Comparison of ENCODE assay signal across 1 cellular context in genomic region chr17:65561394-65562205, GRCh38.
TF ChIP-seq lines count a peak whose summit lies in the region.

TSS of gene AXIN2 (minus strand) at chr17:65561648. CDS start at chr17:65558620, 3,028 bp downstream.

TF ChIP-seq in HEK293, 187 proteins besides CTCF, POLR2A, EP300 and RAD21 (continued from another document):
- TF ChIP-seq ZNF518A (tag by site-specific recombination; conservative IDR thresholded peaks at IDR 0.05; ENCODE audit: low read depth) (no peak), KLF1 (tag by site-specific recombination; IDR thresholded peaks at IDR 0.05) (no peak), ZNF843 (tag by site-specific recombination; IDR thresholded peaks at IDR 0.05) (no peak), ZNF639 (tag by site-specific recombination; IDR thresholded peaks at IDR 0.05) (no peak), ZNF707 (tag by site-specific recombination; IDR thresholded peaks at IDR 0.05) (no peak), ZNF449 (tag by site-specific recombination; IDR thresholded peaks at IDR 0.05) (no peak), ZNF2 (tag by site-specific recombination; IDR thresholded peaks at IDR 0.05) (no peak), SALL2 (tag by site-specific recombination; IDR thresholded peaks at IDR 0.05; ENCODE audit: borderline replicate concordance) (no peak), ZBTB20 (tag by site-specific recombination; IDR thresholded peaks at IDR 0.05) (peak; percentile 26; the same call in 1 of the 2 replicates), ZNF747 (tag by site-specific recombination; IDR thresholded peaks at IDR 0.05) (no peak), ZNF23 (tag by site-specific recombination; IDR thresholded peaks at IDR 0.05; ENCODE audit: borderline replicate concordance) (no peak), SP3 (tag by site-specific recombination; IDR thresholded peaks at IDR 0.05) (peak; percentile 80; the same call in 1 of the 2 replicates), ZBTB44 (tag by site-specific recombination; IDR thresholded peaks at IDR 0.05) (0 out of 2 replicates have a peak, but pooled peaks have one; percentile 27), ZSCAN5A (tag by site-specific recombination; IDR thresholded peaks at IDR 0.05) (no peak), ZNF398 (tag by site-specific recombination; IDR thresholded peaks at IDR 0.05) (no peak), ZNF133 (tag by site-specific recombination; IDR thresholded peaks at IDR 0.05) (no peak), ZNF530 (tag by site-specific recombination; IDR thresholded peaks at IDR 0.05; ENCODE audit: low read depth) (no peak), ZNF837 (tag by site-specific recombination; IDR thresholded peaks at IDR 0.05) (no peak), ZNF140 (tag by site-specific recombination; IDR thresholded peaks at IDR 0.05) (no peak), ZFHX2 (tag by site-specific recombination; conservative IDR thresholded peaks at IDR 0.05) (peak; percentile 84), ZNF350 (tag by site-specific recombination; IDR thresholded peaks at IDR 0.05) (no peak), YY1 (tag by site-specific recombination; IDR thresholded peaks at IDR 0.05) (no peak), ZNF26 (tag by site-specific recombination; IDR thresholded peaks at IDR 0.05) (no peak), ZNF521 (tag by site-specific recombination; IDR thresholded peaks at IDR 0.05) (no peak), ZNF48 (tag by site-specific recombination; IDR thresholded peaks at IDR 0.05) (no peak), ZNF626 (tag by site-specific recombination; IDR thresholded peaks at IDR 0.05) (no peak), BCL11B (tag by site-specific recombination; IDR thresholded peaks at IDR 0.05; ENCODE audit: low read depth) (no peak), ZNF148 (tag by site-specific recombination; IDR thresholded peaks at IDR 0.05; ENCODE audit: borderline replicate concordance) (no peak), ZSCAN18 (tag by site-specific recombination; IDR thresholded peaks at IDR 0.05) (no peak), MZF1 (tag by site-specific recombination; IDR thresholded peaks at IDR 0.05; ENCODE audit: borderline replicate concordance) (no peak), ZNF548 (tag by site-specific recombination; IDR thresholded peaks at IDR 0.05) (no peak), ZNF501 (tag by site-specific recombination; IDR thresholded peaks at IDR 0.05) (0 out of 2 replicates have a peak, but pooled peaks have one; percentile 16), ZNF76 (tag by site-specific recombination; IDR thresholded peaks at IDR 0.05; ENCODE audit: borderline replicate concordance, low read depth) (no peak), ZNF830 (tag by site-specific recombination; IDR thresholded peaks at IDR 0.05; ENCODE audit: low read depth) (no peak), ZNF600 (tag by site-specific recombination; IDR thresholded peaks at IDR 0.05) (peak; percentile 69), ZIC2 (tag by site-specific recombination; IDR thresholded peaks at IDR 0.05) (no peak), KLF8 (tag by site-specific recombination; IDR thresholded peaks at IDR 0.05) (peak; percentile 67), ZNF341 (tag by site-specific recombination; IDR thresholded peaks at IDR 0.05; ENCODE audit: low read depth) (0 out of 2 replicates have a peak, but pooled peaks have one; percentile 20)
